Comparison of ENCODE assay signal across 8 cellular contexts in the genomic region with DNA sequence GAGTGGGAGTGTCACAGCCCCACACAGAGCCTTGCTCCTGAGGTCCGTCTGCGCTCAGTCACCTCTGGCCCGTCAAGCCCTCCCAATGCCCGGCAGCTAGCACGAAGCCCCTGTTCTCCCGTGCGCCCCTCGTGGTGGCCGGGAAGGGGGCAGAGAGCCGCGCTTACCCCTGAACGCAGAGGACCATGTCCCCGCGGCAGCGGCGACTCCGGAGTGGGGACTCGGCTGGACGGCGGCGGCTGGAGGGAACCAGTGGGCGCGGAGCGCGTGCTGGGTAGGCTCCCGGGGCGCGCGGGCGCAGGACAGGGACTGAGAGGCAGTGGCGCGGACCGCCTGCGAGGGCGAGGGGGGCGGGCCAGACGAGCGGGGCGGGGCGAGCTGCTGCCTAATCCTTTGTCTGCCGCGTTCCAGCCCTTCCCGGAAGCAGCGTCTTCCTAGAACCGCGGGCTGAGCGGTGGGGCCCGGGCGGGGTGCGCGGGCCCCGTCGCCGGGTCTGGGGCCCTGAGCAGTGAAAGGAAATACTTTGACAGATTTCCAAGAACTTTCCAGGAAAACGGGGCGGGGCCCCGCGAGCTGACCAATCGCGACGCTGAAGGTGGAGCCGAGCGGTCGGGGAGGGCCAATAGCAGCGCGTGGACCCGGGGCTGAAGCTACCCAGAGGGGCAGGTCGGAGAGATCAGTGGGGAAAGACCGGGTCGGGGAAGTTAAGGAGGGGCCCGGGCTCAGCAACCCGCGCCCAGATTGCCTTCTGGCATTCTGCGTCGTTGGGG. TPM values are rescaled to one million over a fixed set of nuclear protein-coding genes. Genes with fewer than 3 reads are reported as not detected.
DNase-seq lines count a peak whose midpoint lies in the region; ATAC-seq and TF ChIP-seq lines count a peak whose summit lies in the region.

A gene with protein sequence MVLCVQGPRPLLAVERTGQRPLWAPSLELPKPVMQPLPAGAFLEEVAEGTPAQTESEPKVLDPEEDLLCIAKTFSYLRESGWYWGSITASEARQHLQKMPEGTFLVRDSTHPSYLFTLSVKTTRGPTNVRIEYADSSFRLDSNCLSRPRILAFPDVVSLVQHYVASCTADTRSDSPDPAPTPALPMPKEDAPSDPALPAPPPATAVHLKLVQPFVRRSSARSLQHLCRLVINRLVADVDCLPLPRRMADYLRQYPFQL (minus strand): TSS at position 311 of the 770 bp plus-strand sequence. CDS start 124 bp downstream, at position 187.

- H3K4me3 ChIP-seq in BJ (ENCODE audit: low read depth, low read length) = peak within 1 kb of the TSS; percentile 68
- peak within 1 kb of the TSS; percentile 88 for H3K4me3 ChIP-seq in colonic mucosa

- peak within 1 kb of the TSS; percentile 95 for H3K27ac ChIP-seq in colonic mucosa

- intact Hi-C loops in colonic mucosa (cut with DNase I) = loop anchor here (2.0 kb wide), 1 partner anchor 41 kb away; no protein-coding TSS in a partner anchor

- no peaks in the 10 kb centered on the region for H3K27me3 ChIP-seq in BJ (ENCODE audit: control insufficient read depth, insufficient read depth, low read length)
- H3K27me3 ChIP-seq in colonic mucosa = no peaks in the 10 kb centered on the region

- H3K36me3 ChIP-seq in BJ (ENCODE audit: control insufficient read depth, insufficient read depth, low read length) (peaks cover 8% of the 10 kb centered on the region), colonic mucosa (peaks cover 10% of the 10 kb centered on the region)

- peaks cover 18% of the 10 kb centered on the region for H3K4me1 ChIP-seq in colonic mucosa

- H3K9ac ChIP-seq in colonic mucosa (ENCODE audit: low read depth in 2 of 2, low read length in 2 of 2) = peak within 1 kb of the TSS; percentile 91 to 98

- DNase-seq in BJ (ENCODE audit: low read depth) = peak; percentile 67
- peak; percentile 89 for DNase-seq in NCI-H510A treated with DMSO at 0.1 percent for 48 hours (lab: John Stamatoyannopoulos, UW)
- peak; percentile 98 for DNase-seq in activated CD4-positive, alpha-beta T cell treated with anti-CD3 and anti-CD28 coated beads for 4 hours
- peak; percentile 98 for DNase-seq in colonic mucosa
- DNase-seq in left kidney (ENCODE audit: low read depth, low spot score) = peak; percentile 98
- DNase-seq in stimulated activated CD4-positive, alpha-beta T cell treated with anti-CD3 and anti-CD28 coated beads, Interleukin-2, amount 100 ng/mL, for 24 hours = peak; percentile 98 to 99

- H3K9me3 ChIP-seq in colonic mucosa = no peaks in the 10 kb centered on the region

- ATAC-seq in GM19025 (IDR thresholded peaks at IDR 0.05; ENCODE audit: low read depth, unreplicated experiment) (peak; percentile 83), HG03280 (IDR thresholded peaks at IDR 0.05; ENCODE audit: unreplicated experiment) (peak; percentile 77)

- POLR2A ChIA-PET in BJ (lab: Charles Lee) = interaction anchor here (0.6 to 1.0 kb wide), 2 partner anchors 10 to 13 kb away, joined by 3 read pairs; no protein-coding TSS in a partner anchor

- CTCF ChIA-PET in BJ (lab: Yijun Ruan, JAX) = interaction anchor here (0.8 to 15.0 kb wide), 14 partner anchors 9 to 778 kb away, joined by 3 to 479 read pairs (median 4); a partner anchor contains a TSS

- TF ChIP-seq CTCF in BJ (IDR thresholded peaks at IDR 0.05; ENCODE audit: insufficient read depth, low read depth, low read length) (peak; percentile 60), colonic mucosa (IDR thresholded peaks at IDR 0.05) (no peak)

RNA-seq across cellular contexts. Expression of the gene that starts here (rescaled TPM):
- polyA plus RNA-seq in BJ (2011; rRNA removed) = 1.1 and 2.6 TPM in 2 replicates
- polyA minus RNA-seq in BJ (2011; rRNA and poly(A)+ RNA removed) = 2.5 and 3.5 TPM in 2 replicates
- total RNA-seq in colonic mucosa = 10 to 100 TPM; 17.1 to 19.6 TPM

Comparison
In these comparisons a context has a peak if more than half of its experiments do, and no peak if none do; other contexts are left out.
1. Peak in every context shown above with its lines: DNase-seq, ATAC-seq, H3K4me3 ChIP-seq and H3K27ac ChIP-seq.